8 cellular contexts compared by ENCODE assay signal in genomic region chr10:90911133-90912048, GRCh38. TPM values are rescaled to one million over a fixed set of nuclear protein-coding genes. Genes with fewer than 3 reads are reported as not detected.
DNase-seq lines count a peak whose midpoint lies in the region; ATAC-seq and TF ChIP-seq lines count a peak whose summit lies in the region.
"Not testable (repeated sequence)": the region's sequence is repeated elsewhere in the genome, so short reads cannot be mapped to it uniquely, and the experiment has no call there.

No MANE protein-coding gene starts in this region.

- not testable (repeated sequence) for H3K9me3 ChIP-seq in left lung

- H3K4me1 Mint-ChIP-seq in activated CD4-positive, alpha-beta T cell treated with anti-CD3 and anti-CD28 coated beads, Interleukin-2, amount 10 ng/mL, durations not matched to agents 7 days and 5 days = not testable (repeated sequence)

- not testable (repeated sequence) for H3K9me3 Mint-ChIP-seq in activated CD4-positive, alpha-beta T cell treated with anti-CD3 and anti-CD28 coated beads, Interleukin-2, amount 10 ng/mL, durations not matched to agents 7 days and 5 days

- H3K27ac Mint-ChIP-seq in activated CD4-positive, alpha-beta T cell treated with anti-CD3 and anti-CD28 coated beads, Interleukin-2, amount 10 ng/mL, durations not matched to agents 7 days and 5 days = not testable (repeated sequence)

- not testable (repeated sequence) for H3K36me3 ChIP-seq in left lung

- POLR2A ChIA-PET in activated CD4-positive, alpha-beta T cell treated with anti-CD3 and anti-CD28 coated beads, Interleukin-2, amount 10 ng/mL, durations not matched to agents 7 days and 5 days (lab: Charles Lee) = not testable (repeated sequence)

- not testable (repeated sequence) for H3K4me3 ChIP-seq in choroid plexus epithelial cell (ENCODE audit: low read depth, low read length); left lung

- TF ChIP-seq CTCF in GM20000 (IDR thresholded peaks at IDR 0.05; ENCODE audit: extremely low read depth, missing control alignments) (peak; percentile 64), choroid plexus epithelial cell (conservative IDR thresholded peaks at IDR 0.05; ENCODE audit: low read depth, low read length) (peak; percentile 85), left lung (IDR thresholded peaks at IDR 0.05) (peak; percentile 68 to 80)

- not testable (repeated sequence) for H3K27me3 ChIP-seq in left lung

- H3K27ac ChIP-seq in left lung = not testable (repeated sequence)

- ATAC-seq in left lung = peak; percentile 99

- intact Hi-C loops in left lung (cut with DNase I) = loop anchor here in 1 of 2 donors (5.0 kb wide), 1 partner anchor 341 kb away; no protein-coding TSS in a partner anchor

- CTCF ChIA-PET in activated CD4-positive, alpha-beta T cell treated with anti-CD3 and anti-CD28 coated beads, Interleukin-2, amount 10 ng/mL, durations not matched to agents 7 days and 5 days (lab: Charles Lee) = interaction anchor here (0.6 to 3.1 kb wide), 19 partner anchors 10 to 340 kb away, joined by 3 to 20 read pairs (median 3); partner anchors contain the start of genes ANKRD1 and RPP30

- H3K4me3 Mint-ChIP-seq in activated CD4-positive, alpha-beta T cell treated with anti-CD3 and anti-CD28 coated beads, Interleukin-2, amount 10 ng/mL, durations not matched to agents 7 days and 5 days = not testable (repeated sequence)

- H3K4me1 ChIP-seq in left lung = not testable (repeated sequence)

- DNase-seq in COLO668 (lab: John Stamatoyannopoulos, UW; ENCODE audit: unreplicated experiment) (peak; percentile 38), GM20000 (ENCODE audit: low spot score) (peak; percentile 55), HS-5 (ENCODE audit: low read depth) (peak; percentile 37), NCI-H69 (lab: John Stamatoyannopoulos, UW) (peak; percentile 57), choroid plexus epithelial cell (ENCODE audit: low read depth) (peak; percentile 89)
- peak; percentile 70 for DNase-seq in activated CD4-positive, alpha-beta T cell treated with anti-CD3 and anti-CD28 coated beads, Interleukin-2, amount 10 ng/mL, durations not matched to agents 7 days and 5 days
- not testable (repeated sequence) for DNase-seq in left lung
- peak; percentile 62 for DNase-seq in stimulated activated CD4-positive, alpha-beta T cell treated with anti-CD3 and anti-CD28 coated beads, Interleukin-4, amount 100 ng/mL, for 24 hours

- H3K36me3 Mint-ChIP-seq in activated CD4-positive, alpha-beta T cell treated with anti-CD3 and anti-CD28 coated beads, Interleukin-2, amount 10 ng/mL, durations not matched to agents 7 days and 5 days (ENCODE audit: low read depth) = not testable (repeated sequence)

- not testable (repeated sequence) for H3K27me3 Mint-ChIP-seq in activated CD4-positive, alpha-beta T cell treated with anti-CD3 and anti-CD28 coated beads, Interleukin-2, amount 10 ng/mL, durations not matched to agents 7 days and 5 days

RNA-seq across cellular contexts. Expression of gene ANKRD1, which starts 9.5 kb away (rescaled TPM):
- not detected for total RNA-seq in activated CD4-positive, alpha-beta T cell treated with anti-CD3 and anti-CD28 coated beads, Interleukin-2, amount 10 ng/mL, durations not matched to agents 7 days and 5 days
- total RNA-seq in left lung = 100 to 1,000 TPM in 1 of 2 donors, 10 to 100 TPM in 1; 29.9 to 165 TPM

RNA-seq across cellular contexts. Expression of gene RPP30, which starts 39.6 kb away (rescaled TPM):
- 10 to 100 TPM; 48.9 to 60.2 TPM for total RNA-seq in activated CD4-positive, alpha-beta T cell treated with anti-CD3 and anti-CD28 coated beads, Interleukin-2, amount 10 ng/mL, durations not matched to agents 7 days and 5 days
- 10 to 100 TPM; 26.3 to 28.6 TPM for total RNA-seq in left lung

RNA-seq across cellular contexts. Expression of gene HTR7, which starts 53.6 kb away (rescaled TPM):
- total RNA-seq in activated CD4-positive, alpha-beta T cell treated with anti-CD3 and anti-CD28 coated beads, Interleukin-2, amount 10 ng/mL, durations not matched to agents 7 days and 5 days = not detected
- total RNA-seq in left lung = under 1 TPM; 0.12 to 0.65 TPM

Comparison
In these comparisons a context has a peak if more than half of its experiments do, and no peak if none do; other contexts are left out.
1. RNA of gene ANKRD1, which starts 9.5 kb away (total RNA-seq): 29.9 to 165 TPM in left lung; not detected in activated CD4-positive, alpha-beta T cell treated with anti-CD3 and anti-CD28 coated beads, Interleukin-2, amount 10 ng/mL, durations not matched to agents 7 days and 5 days; every median in the first group is over 10 times any median in the second.
2. Peak in every context shown above with its lines, with median percentiles within 50 percentile points of each other: CTCF ChIP-seq.